Comparison of ENCODE assay signal across 8 cellular contexts in genomic region chr6:35919827-35920751, GRCh38. TPM values are rescaled to one million over a fixed set of nuclear protein-coding genes. Genes with fewer than 3 reads are reported as not detected.
DNase-seq lines count a peak whose midpoint lies in the region; ATAC-seq and TF ChIP-seq lines count a peak whose summit lies in the region.

No MANE protein-coding gene starts in this region.

- ATAC-seq in GM18517 (IDR thresholded peaks at IDR 0.05; ENCODE audit: unreplicated experiment) (peak; percentile 35), HG03103 (IDR thresholded peaks at IDR 0.05; ENCODE audit: low read depth, unreplicated experiment) (peak; percentile 20)

- peaks cover 3% of the 10 kb centered on the region for H3K36me3 ChIP-seq in cardiac muscle cell
- no peaks in the 10 kb centered on the region for H3K36me3 ChIP-seq in urinary bladder (ENCODE audit: insufficient read depth)

- H3K27ac ChIP-seq in cardiac muscle cell, result peak overlapping the region; percentile 38
- H3K27ac ChIP-seq in urinary bladder (ENCODE audit: low read depth), result peak overlapping the region; percentile 53

- H3K9me3 Mint-ChIP-seq in activated naive CD4-positive, alpha-beta T cell treated with anti-CD3 and anti-CD28 coated beads, Interleukin-2, amount 50 U/mL, for 24 hours, result no peaks in the 10 kb centered on the region

- peaks cover 43% of the 10 kb centered on the region for H3K4me1 Mint-ChIP-seq in activated naive CD4-positive, alpha-beta T cell treated with anti-CD3 and anti-CD28 coated beads, Interleukin-2, amount 50 U/mL, for 24 hours

- H3K4me3 Mint-ChIP-seq in activated naive CD4-positive, alpha-beta T cell treated with anti-CD3 and anti-CD28 coated beads, Interleukin-2, amount 50 U/mL, for 24 hours, result peak overlapping the region; percentile 95

- H3K36me3 Mint-ChIP-seq in activated naive CD4-positive, alpha-beta T cell treated with anti-CD3 and anti-CD28 coated beads, Interleukin-2, amount 50 U/mL, for 24 hours, result peaks cover 4% of the 10 kb centered on the region

- 1% methylated on average over 50 of the region's 50 CpGs for WGBS in urinary bladder

- H3K27me3 Mint-ChIP-seq in activated naive CD4-positive, alpha-beta T cell treated with anti-CD3 and anti-CD28 coated beads, Interleukin-2, amount 50 U/mL, for 24 hours, result no peaks in the 10 kb centered on the region

- peak overlapping the region; percentile 98 for H3K27ac Mint-ChIP-seq in activated naive CD4-positive, alpha-beta T cell treated with anti-CD3 and anti-CD28 coated beads, Interleukin-2, amount 50 U/mL, for 24 hours

- H3K4me1 ChIP-seq in cardiac muscle cell (ENCODE audit: low read depth) (peaks cover 24% of the 10 kb centered on the region), urinary bladder (ENCODE audit: insufficient read depth) (no peaks in the 10 kb centered on the region)

- no peak for TF ChIP-seq CTCF in cardiac muscle cell (IDR thresholded peaks at IDR 0.05; ENCODE audit: low read depth, low read length)

- H3K9me3 ChIP-seq in cardiac muscle cell (ENCODE audit: low read depth), result no peaks in the 10 kb centered on the region

- no peaks in the 10 kb centered on the region for H3K27me3 ChIP-seq in cardiac muscle cell

- H3K4me3 ChIP-seq in cardiac muscle cell, result peak overlapping the region; percentile 80
- H3K4me3 ChIP-seq in urinary bladder (ENCODE audit: low read depth, low read length), result peak overlapping the region; percentile 99

- DNase-seq in AG08395 (ENCODE audit: low spot score) (peak; percentile 36), RPMI8226 (peak; percentile 46), cardiac muscle cell (ENCODE audit: low read depth in 1 of 2, low spot score in 1 of 2) (peak; percentile 59 to 74), pulmonary artery endothelial cell (ENCODE audit: low read depth, low spot score) (peak; percentile 52)

RNA-seq across cellular contexts. Expression of gene SRPK1, which starts 0.8 kb away (rescaled TPM):
- total RNA-seq in cardiac muscle cell (52.0 and 54.5 TPM in 2 replicates), pulmonary artery endothelial cell (76.4 and 88.2 TPM in 2 replicates), urinary bladder (57.8 TPM)
- polyA plus RNA-seq in cardiac muscle cell (37.6 and 50.6 TPM in 2 replicates), urinary bladder (14.8 TPM)

Comparison
In these comparisons a context has a peak if more than half of its experiments do, and no peak if none do; other contexts are left out.
1. Peak in every context shown above with its lines: DNase-seq, ATAC-seq, H3K4me3 ChIP-seq and H3K27ac ChIP-seq.